In the genomic region with DNA sequence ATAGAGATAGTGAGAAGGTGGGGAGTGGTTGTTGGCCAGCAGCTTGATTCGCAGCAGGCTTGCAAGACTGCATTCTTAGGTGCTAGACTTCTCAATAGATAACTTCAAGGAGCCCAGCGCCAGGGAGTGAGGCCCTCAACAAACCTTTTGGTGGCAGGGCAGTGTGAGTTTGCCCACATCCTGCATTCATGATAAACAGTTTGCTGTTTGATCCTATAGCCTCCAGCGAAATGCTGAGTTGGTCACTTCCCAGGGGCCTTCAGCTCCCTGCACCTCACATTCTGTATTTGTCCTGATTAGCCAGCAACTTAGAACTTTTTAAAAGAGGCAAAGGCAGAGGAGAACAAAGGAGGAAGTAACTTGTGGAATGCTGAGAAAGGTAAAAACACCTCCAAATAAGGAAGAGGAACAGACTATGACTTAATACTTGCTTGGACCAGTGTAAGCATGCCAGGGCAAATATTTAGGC, we compare ENCODE assay signal across 16 cellular contexts. TPM values are rescaled to one million over a fixed set of nuclear protein-coding genes. Genes with fewer than 3 reads are reported as not detected.
DNase-seq lines count a peak whose midpoint lies in the region; ATAC-seq and TF ChIP-seq lines count a peak whose summit lies in the region.
"Had no signal": no experiment of that assay in that cellular context is flagged by ENCODE, and none has a peak within 500 bp of the region (broad histone marks: within the 10 kb centered on the region; RNA-seq: fewer than 3 reads in every experiment).

No MANE protein-coding gene starts in this region.

- peaks cover 60% of the 10 kb centered on the region for H3K4me1 Mint-ChIP-seq in chondrocyte (ENCODE audit: low read depth)
- H3K4me1 Mint-ChIP-seq: stimulated activated memory B cell treated with anti-CD40 and anti-IgM and Interleukin-4, amounts not matched to agents 10 μg/mL and 1 μg/mL and 100 μg/mL, for 72 hours had no signal

- H3K27me3 Mint-ChIP-seq in chondrocyte (ENCODE audit: low read depth): no peaks in the 10 kb centered on the region

- WGBS in lung, 2 donors: 41 to 51% methylated on average over 3 of the region's 3 CpGs

- TF ChIP-seq RAD21 in Ishikawa (IDR thresholded peaks at IDR 0.05; ENCODE audit: low read depth): no peak

- H3K9me3 Mint-ChIP-seq in chondrocyte (ENCODE audit: low read depth): no peaks in the 10 kb centered on the region
- H3K9me3 Mint-ChIP-seq: stimulated activated memory B cell treated with anti-CD40 and anti-IgM and Interleukin-4, amounts not matched to agents 10 μg/mL and 1 μg/mL and 100 μg/mL, for 72 hours had no signal

- H3K4me3 ChIP-seq in lung (no peak overlapping the region), upper lobe of right lung (peak overlapping the region; percentile 22)
- H3K4me3 ChIP-seq: right atrium auricular region had no signal

- no peak for TF ChIP-seq CTCF in chondrocyte (IDR thresholded peaks at IDR 0.05)
- TF ChIP-seq CTCF in lung (IDR thresholded peaks at IDR 0.05; ENCODE audit: control extremely low read depth, extremely low read depth): no peak
- TF ChIP-seq CTCF in upper lobe of right lung (IDR thresholded peaks at IDR 0.05): no peak
- no peak for TF ChIP-seq CTCF in RWPE1 (conservative IDR thresholded peaks at IDR 0.05; ENCODE audit: low read depth)

- TF ChIP-seq EP300 in Ishikawa (IDR thresholded peaks at IDR 0.05; ENCODE audit: borderline replicate concordance): no peak

- intact Hi-C loops in upper lobe of right lung (cut with DNase I): no loop called here

- DNase-seq in chondrocyte (ENCODE audit: low spot score) (no peak), lung (ENCODE audit: low spot score) (peak; percentile 54), upper lobe of right lung (peak; percentile 72), HuH-7 (ENCODE audit: low spot score) (no peak), medulla oblongata (ENCODE audit: extremely low spot score) (no peak), RWPE1 (ENCODE audit: low spot score) (no peak)
- DNase-seq: GDM1; NCI-H1436; NCI-H510A treated with DMSO at 0.1 percent for 48 hours; SHP77; stimulated activated CD4-positive, alpha-beta T cell treated with anti-CD3 and anti-CD28 coated beads, Interleukin-4, amount 100 ng/mL, for 24 hours had no signal

- H3K27ac ChIP-seq in lung (ENCODE audit: low read depth in 1 of 2, low read length in 1 of 2) (peak overlapping the region in 1 of 2 donors; percentile 74), upper lobe of right lung (peak overlapping the region; percentile 52), RWPE1 (no peak overlapping the region)
- H3K27ac ChIP-seq: right atrium auricular region had no signal

- POLR2A ChIA-PET in RWPE1 (lab: Yijun Ruan, JAX; ENCODE audit: low non-redundant PET): no interaction called here

- H3K27me3 ChIP-seq in lung (ENCODE audit: control insufficient read depth, insufficient read depth) (no peaks in the 10 kb centered on the region), upper lobe of right lung (no peaks in the 10 kb centered on the region)
- H3K27me3 ChIP-seq: right atrium auricular region had no signal

- CTCF ChIA-PET in RWPE1 (lab: Yijun Ruan, JAX): interaction anchor here (0.6 kb wide), 1 partner anchor 193 kb away, joined by 4 read pairs; no protein-coding TSS in a partner anchor

- no peak overlapping the region for H3K4me3 Mint-ChIP-seq in chondrocyte (ENCODE audit: unreplicated experiment)
- H3K4me3 Mint-ChIP-seq: stimulated activated memory B cell treated with anti-CD40 and anti-IgM and Interleukin-4, amounts not matched to agents 10 μg/mL and 1 μg/mL and 100 μg/mL, for 72 hours had no signal

- no peaks in the 10 kb centered on the region for H3K4me1 ChIP-seq in lung (ENCODE audit: control insufficient read depth in 2 of 2, insufficient read depth in 2 of 2, low read length in 2 of 2)
- H3K4me1 ChIP-seq in upper lobe of right lung: no peaks in the 10 kb centered on the region
- H3K4me1 ChIP-seq: right atrium auricular region had no signal

- peak overlapping the region; percentile 81 for H3K27ac Mint-ChIP-seq in chondrocyte (ENCODE audit: unreplicated experiment)
- H3K27ac Mint-ChIP-seq: stimulated activated memory B cell treated with anti-CD40 and anti-IgM and Interleukin-4, amounts not matched to agents 10 μg/mL and 1 μg/mL and 100 μg/mL, for 72 hours had no signal

- no peaks in the 10 kb centered on the region for H3K36me3 Mint-ChIP-seq in chondrocyte (ENCODE audit: low read depth)
- H3K36me3 Mint-ChIP-seq: stimulated activated memory B cell treated with anti-CD40 and anti-IgM and Interleukin-4, amounts not matched to agents 10 μg/mL and 1 μg/mL and 100 μg/mL, for 72 hours had no signal

- H3K36me3 ChIP-seq in lung (ENCODE audit: control insufficient read depth in 2 of 2, insufficient read depth in 2 of 2, low read length in 2 of 2) (no peaks in the 10 kb centered on the region), upper lobe of right lung (no peaks in the 10 kb centered on the region)
- H3K36me3 ChIP-seq: right atrium auricular region had no signal

- H3K9me3 ChIP-seq in lung (ENCODE audit: control insufficient read depth in 2 of 2, insufficient read depth in 1 of 2, low read length in 1 of 2) (no peaks in the 10 kb centered on the region), upper lobe of right lung (no peaks in the 10 kb centered on the region)
- H3K9me3 ChIP-seq: right atrium auricular region had no signal

- ATAC-seq in lung (ENCODE audit: insufficient read depth, low FRiP score) (peak; percentile 78), upper lobe of right lung (peak; percentile 95)
- ATAC-seq: stimulated activated memory B cell treated with anti-CD40 and anti-IgM and Interleukin-4, amounts not matched to agents 10 μg/mL and 1 μg/mL and 100 μg/mL, for 72 hours had no signal

TF ChIP-seq in Ishikawa, 13 proteins besides CTCF, POLR2A, EP300 and RAD21:
- TF ChIP-seq CEBPB (IDR thresholded peaks at IDR 0.05) (0 out of 2 replicates have a peak, but pooled peaks have one; percentile 6), REST (IDR thresholded peaks at IDR 0.05; ENCODE audit: low read depth) (no peak)

RNA-seq across cellular contexts. Expression of gene OR10A6, which starts 25.1 kb away (rescaled TPM):
- total RNA-seq in chondrocyte (not detected in 3 replicates), lung (not detected), upper lobe of right lung (not detected)
- not detected for polyA plus RNA-seq in lung
- total RNA-seq: cardiac septum, right atrium auricular region had no signal
- polyA plus RNA-seq: esophagus had no signal

RNA-seq across cellular contexts. Expression of gene OR10A3, which starts 35.5 kb away (rescaled TPM):
- not detected in 3 replicates for total RNA-seq in chondrocyte
- not detected for total RNA-seq in lung
- not detected for polyA plus RNA-seq in lung
- total RNA-seq in upper lobe of right lung: not detected
- total RNA-seq: cardiac septum, right atrium auricular region had no signal
- polyA plus RNA-seq: esophagus had no signal

RNA-seq across cellular contexts. Expression of gene NLRP10, which starts 59.3 kb away (rescaled TPM):
- total RNA-seq in chondrocyte (0.70 to 2.6 TPM (median 0.90 TPM) in 3 replicates), lung (not detected), upper lobe of right lung (not detected)
- polyA plus RNA-seq in lung: not detected
- total RNA-seq: cardiac septum, right atrium auricular region had no signal
- polyA plus RNA-seq: esophagus had no signal

Comparison
In these comparisons a context has a peak if more than half of its experiments do, and no peak if none do; other contexts are left out.
1. DNase-seq: peak in lung (single experiment) and upper lobe of right lung (single experiment); none in chondrocyte (single experiment), HuH-7 (single experiment), medulla oblongata (single experiment) and RWPE1 (single experiment).